25 cellular contexts compared by ENCODE assay signal in the genomic region with DNA sequence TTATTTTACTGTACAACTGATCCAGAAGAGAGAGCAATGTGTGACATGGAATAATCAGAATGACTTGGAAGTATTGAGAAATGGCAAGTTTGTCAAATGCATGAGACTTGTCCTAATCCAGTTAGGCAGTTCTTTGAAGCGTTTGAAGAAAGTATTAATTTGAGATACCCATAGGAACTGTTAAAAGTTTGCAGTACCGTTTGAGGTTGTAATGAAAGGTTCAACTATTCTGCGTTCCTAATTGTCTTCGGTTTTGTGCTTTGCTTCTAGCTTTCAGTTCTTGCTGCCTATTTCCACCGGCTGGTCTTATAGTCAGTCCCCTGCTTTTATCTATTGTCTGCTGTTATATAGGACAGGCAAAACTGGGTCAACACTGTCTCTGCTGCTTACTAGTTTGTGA. TPM values are rescaled to one million over a fixed set of nuclear protein-coding genes. Genes with fewer than 3 reads are reported as not detected.
DNase-seq lines count a peak whose midpoint lies in the region; ATAC-seq and TF ChIP-seq lines count a peak whose summit lies in the region.
"Had no signal": no experiment of that assay in that cellular context is flagged by ENCODE, and none has a peak within 500 bp of the region (broad histone marks: within the 10 kb centered on the region; RNA-seq: fewer than 3 reads in every experiment).

No MANE protein-coding gene starts in this region.

- peak; percentile 44 for DNase-seq in activated CD4-positive, alpha-beta T cell treated with anti-CD3 and anti-CD28 coated beads, Interleukin-2, amount 10 ng/mL, durations not matched to agents 24 days and 14 days
- no peak for DNase-seq in activated CD4-positive, alpha-beta T cell treated with anti-CD3 and anti-CD28 coated beads for 4 hours
- no peak for DNase-seq in CD4-positive, alpha-beta T cell
- DNase-seq in T-helper 17 cell (no peak), nephron progenitor cell (no peak), NCI-H748 (lab: John Stamatoyannopoulos, UW; ENCODE audit: unreplicated experiment) (no peak), esophagus squamous epithelium (lab: John Stamatoyannopoulos, UW) (no peak), inferior parietal cortex (ENCODE audit: extremely low spot score) (no peak)
- DNase-seq: 8988T, Caco-2, DMS 273 treated with DMSO at 0.1 percent for 48 hours, DMS79, EL, GF-D8, GOT3, HFFc6, KBM-7, MV-4-11, NCI-H1105, NCI-H1436 treated with DMSO at 0.1 percent for 48 hours, NCI-H187 treated with DMSO at 0.1 percent for 48 hours, NCI-H2107, NCI-H524, NCI-H774 had no signal

- H3K27ac ChIP-seq in CD4-positive, alpha-beta T cell (ENCODE audit: low read depth, low read length): no peak overlapping the region
- no peak overlapping the region for H3K27ac ChIP-seq in esophagus squamous epithelium

- peaks cover 52% of the 10 kb centered on the region for H3K36me3 Mint-ChIP-seq in activated CD4-positive, alpha-beta T cell treated with anti-CD3 and anti-CD28 coated beads, Interleukin-2, amount 10 ng/mL, durations not matched to agents 24 days and 14 days (ENCODE audit: low read depth)
- peaks cover 89% of the 10 kb centered on the region for H3K36me3 Mint-ChIP-seq in CD4-positive, alpha-beta T cell (ENCODE audit: low read depth)
- H3K36me3 Mint-ChIP-seq in T-helper 17 cell (ENCODE audit: low read depth) (peaks cover 12% of the 10 kb centered on the region), nephron progenitor cell (ENCODE audit: low read depth) (peaks cover 63% of the 10 kb centered on the region)

- CTCF ChIA-PET in CD4-positive, alpha-beta T cell (lab: Charles Lee): interaction anchor here (1.0 to 1.5 kb wide), 2 partner anchors 9 to 11 kb away, joined by 3 read pairs; no protein-coding TSS in a partner anchor

- H3K27me3 Mint-ChIP-seq in activated CD4-positive, alpha-beta T cell treated with anti-CD3 and anti-CD28 coated beads, Interleukin-2, amount 10 ng/mL, durations not matched to agents 24 days and 14 days: no peaks in the 10 kb centered on the region
- H3K27me3 Mint-ChIP-seq in CD4-positive, alpha-beta T cell: no peaks in the 10 kb centered on the region
- no peaks in the 10 kb centered on the region for H3K27me3 Mint-ChIP-seq in T-helper 17 cell
- no peaks in the 10 kb centered on the region for H3K27me3 Mint-ChIP-seq in nephron progenitor cell (ENCODE audit: low read depth, poor library complexity)

- H3K27ac Mint-ChIP-seq in activated CD4-positive, alpha-beta T cell treated with anti-CD3 and anti-CD28 coated beads, Interleukin-2, amount 10 ng/mL, durations not matched to agents 24 days and 14 days: no peak overlapping the region
- peak overlapping the region; percentile 51 for H3K27ac Mint-ChIP-seq in CD4-positive, alpha-beta T cell
- H3K27ac Mint-ChIP-seq in T-helper 17 cell: peak overlapping the region; percentile 88
- H3K27ac Mint-ChIP-seq in nephron progenitor cell: peak overlapping the region; percentile 83
- H3K27ac Mint-ChIP-seq: HFFc6 had no signal

- peaks cover 0 to 51% (median 3%) of the 10 kb centered on the region in 3 donors for H3K36me3 ChIP-seq in esophagus squamous epithelium
- H3K36me3 ChIP-seq: HAP-1 had no signal

- H3K4me1 Mint-ChIP-seq in activated CD4-positive, alpha-beta T cell treated with anti-CD3 and anti-CD28 coated beads, Interleukin-2, amount 10 ng/mL, durations not matched to agents 24 days and 14 days: peaks cover 17% of the 10 kb centered on the region
- peaks cover 55% of the 10 kb centered on the region for H3K4me1 Mint-ChIP-seq in CD4-positive, alpha-beta T cell (ENCODE audit: low read depth)
- H3K4me1 Mint-ChIP-seq in T-helper 17 cell (peaks cover 40% of the 10 kb centered on the region), nephron progenitor cell (no peaks in the 10 kb centered on the region)

- intact Hi-C loops in activated CD4-positive, alpha-beta T cell treated with anti-CD3 and anti-CD28 coated beads, Interleukin-2, amount 10 ng/mL, durations not matched to agents 24 days and 14 days (cut with micrococcal nuclease): no loop called here
- intact Hi-C loops in CD4-positive, alpha-beta T cell (cut with DNase I, micrococcal nuclease): no loop called here
- intact Hi-C loops in esophagus squamous epithelium (cut with DNase I): no loop called here

- POLR2A ChIA-PET in CD4-positive, alpha-beta T cell (lab: Charles Lee): no interaction called here

- no peaks in the 10 kb centered on the region for H3K4me1 ChIP-seq in esophagus squamous epithelium
- H3K4me1 ChIP-seq: Caco-2 had no signal

- WGBS in esophagus squamous epithelium, 2 donors: 93 to 98% methylated on average over 5 of the region's 5 CpGs

- H3K4me3 Mint-ChIP-seq in activated CD4-positive, alpha-beta T cell treated with anti-CD3 and anti-CD28 coated beads, Interleukin-2, amount 10 ng/mL, durations not matched to agents 24 days and 14 days: no peak overlapping the region
- no peak overlapping the region for H3K4me3 Mint-ChIP-seq in CD4-positive, alpha-beta T cell
- H3K4me3 Mint-ChIP-seq in T-helper 17 cell (peak overlapping the region; percentile 59), nephron progenitor cell (no peak overlapping the region)
- H3K4me3 Mint-ChIP-seq: HFFc6 had no signal

- no peak overlapping the region for H3K4me3 ChIP-seq in esophagus squamous epithelium
- H3K4me3 ChIP-seq: HAP-1 had no signal

- TF ChIP-seq CTCF in CD4-positive, alpha-beta T cell (IDR thresholded peaks at IDR 0.05): no peak
- TF ChIP-seq CTCF in nephron progenitor cell (IDR thresholded peaks at IDR 0.05) (no peak), esophagus squamous epithelium (IDR thresholded peaks at IDR 0.05) (no peak)

- no peak for TF ChIP-seq POLR2A in esophagus squamous epithelium (IDR thresholded peaks at IDR 0.05)

- H3K9me3 Mint-ChIP-seq in activated CD4-positive, alpha-beta T cell treated with anti-CD3 and anti-CD28 coated beads, Interleukin-2, amount 10 ng/mL, durations not matched to agents 24 days and 14 days: no peaks in the 10 kb centered on the region
- H3K9me3 Mint-ChIP-seq in CD4-positive, alpha-beta T cell: no peaks in the 10 kb centered on the region
- no peaks in the 10 kb centered on the region for H3K9me3 Mint-ChIP-seq in nephron progenitor cell
- H3K9me3 Mint-ChIP-seq: HFFc6 had no signal

- H3K27me3 ChIP-seq in CD4-positive, alpha-beta T cell (ENCODE audit: control insufficient read depth, insufficient read depth, low read length): no peaks in the 10 kb centered on the region
- H3K27me3 ChIP-seq in esophagus squamous epithelium: no peaks in the 10 kb centered on the region

- H3K9me3 ChIP-seq in CD4-positive, alpha-beta T cell (ENCODE audit: control insufficient read depth, low read length): no peaks in the 10 kb centered on the region
- H3K9me3 ChIP-seq in T-helper 17 cell (ENCODE audit: control insufficient read depth, low read length, poor library complexity, severe bottlenecking) (no peaks in the 10 kb centered on the region), esophagus squamous epithelium (no peaks in the 10 kb centered on the region)
- H3K9me3 ChIP-seq: Caco-2, HAP-1 had no signal

- no peak for ATAC-seq in CD4-positive, alpha-beta T cell (ENCODE audit: poor library complexity)
- no peak for ATAC-seq in T-helper 17 cell

RNA-seq across cellular contexts. Expression of a gene that starts 41.8 kb away (rescaled TPM):
- 85.3 and 88.4 TPM in 2 replicates for total RNA-seq in activated CD4-positive, alpha-beta T cell treated with anti-CD3 and anti-CD28 coated beads, Interleukin-2, amount 10 ng/mL, durations not matched to agents 24 days and 14 days
- 10 to 100 TPM; 51.3 to 57.3 TPM for total RNA-seq in CD4-positive, alpha-beta T cell
- 10 to 100 TPM; 50.9 to 55.3 TPM for total RNA-seq in T-helper 17 cell
- total RNA-seq in esophagus squamous epithelium: 100 to 1,000 TPM in 2 of 4 donors, 10 to 100 TPM in 2; 51.3 to 152 (median 104) TPM
